ENCODE assay signal across 1 cellular context in the genomic region with DNA sequence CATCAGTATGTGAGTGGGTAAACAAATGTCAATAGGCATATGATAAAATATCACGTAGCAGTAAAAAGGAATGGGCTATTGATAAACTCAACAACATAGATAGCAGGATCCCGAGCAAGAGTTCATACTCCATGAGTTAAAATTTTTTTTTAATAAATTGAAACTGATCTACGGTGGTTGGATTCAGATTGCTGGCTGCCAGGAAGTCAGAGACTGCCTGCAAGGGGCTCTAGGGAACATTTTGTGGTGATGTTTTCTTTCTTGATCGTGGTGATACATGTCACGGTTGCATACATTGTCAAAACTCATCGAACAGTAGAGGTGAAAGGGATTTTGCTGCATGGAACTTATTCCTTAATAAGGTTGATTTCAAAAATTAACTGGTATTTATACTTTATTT.
TF ChIP-seq lines count a peak whose summit lies in the region.

No MANE protein-coding gene starts in this region.

TF ChIP-seq in endothelial cell of umbilical vein, 7 proteins besides CTCF, POLR2A, EP300 and RAD21 (continued from another document):
- TF ChIP-seq, protein P1, sequence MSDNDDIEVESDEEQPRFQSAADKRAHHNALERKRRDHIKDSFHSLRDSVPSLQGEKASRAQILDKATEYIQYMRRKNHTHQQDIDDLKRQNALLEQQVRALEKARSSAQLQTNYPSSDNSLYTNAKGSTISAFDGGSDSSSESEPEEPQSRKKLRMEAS (IDR thresholded peaks at IDR 0.05; ENCODE audit: insufficient read depth, insufficient read length), result no peak
- TF ChIP-seq FOS (IDR thresholded peaks at IDR 0.05; ENCODE audit: borderline replicate concordance, insufficient read depth, low read length), result no peak
- TF ChIP-seq JUN (IDR thresholded peaks at IDR 0.05; ENCODE audit: borderline replicate concordance, insufficient read depth, insufficient read length, low read depth), result no peak
